ENCODE assay signal across 14 cellular contexts in the genomic region with DNA sequence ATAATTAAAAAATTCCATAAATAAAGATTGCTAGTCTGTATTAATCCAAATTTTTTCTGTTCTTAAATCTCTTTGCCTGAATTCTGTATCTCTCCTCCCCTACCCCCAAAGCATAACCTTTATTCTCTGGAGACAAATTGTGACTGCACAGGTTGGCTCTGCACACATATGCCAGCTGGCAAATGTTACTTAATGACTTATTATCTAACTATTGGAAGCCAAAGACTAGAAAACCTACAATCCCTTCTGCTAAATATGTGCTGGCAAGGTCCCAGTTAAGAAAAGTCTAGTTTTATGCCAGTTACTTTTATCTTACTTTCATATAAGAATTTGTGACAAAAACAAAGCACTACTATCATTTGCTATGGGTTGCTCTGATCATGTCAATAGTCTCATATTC.
DNase-seq lines count a peak whose midpoint lies in the region; ATAC-seq and TF ChIP-seq lines count a peak whose summit lies in the region.
"Had no signal": no experiment of that assay in that cellular context is flagged by ENCODE, and none has a peak within 500 bp of the region (broad histone marks: within the 10 kb centered on the region; RNA-seq: fewer than 3 reads in every experiment).

No MANE protein-coding gene starts in this region.

- DNase-seq in NCI-H446 treated with DMSO at 0.1 percent for 48 hours (lab: John Stamatoyannopoulos, UW) (peak; percentile 11), NCI-H446 (lab: John Stamatoyannopoulos, UW) (no peak), DMS 273 treated with DMSO at 0.1 percent for 48 hours (lab: John Stamatoyannopoulos, UW) (peak; percentile 74), NCI-H524 treated with DMSO at 0.1 percent for 48 hours (lab: John Stamatoyannopoulos, UW) (peak; percentile 6), fibroblast of the aortic adventitia (ENCODE audit: low read depth) (peak; percentile 52), kidney tubule cell (ENCODE audit: low spot score) (no peak), superior temporal gyrus (ENCODE audit: extremely low spot score) (no peak)
- DNase-seq: 8988T; AML-193; Caco-2; CD8-positive, alpha-beta memory T cell; H9 had no signal

- no peak for ATAC-seq in GM18519 (IDR thresholded peaks at IDR 0.05; ENCODE audit: low FRiP score, unreplicated experiment)

- H3K4me3 ChIP-seq in fibroblast of the aortic adventitia (ENCODE audit: low read depth, low read length) = no peak overlapping the region
- H3K4me3 ChIP-seq: BLaER1 had no signal

- no peak for TF ChIP-seq CTCF in fibroblast of the aortic adventitia (IDR thresholded peaks at IDR 0.05; ENCODE audit: insufficient read depth, low read length)

Comparison
In these comparisons a context has a peak if more than half of its experiments do, and no peak if none do; other contexts are left out.
1. DNase-seq: peak in NCI-H446 treated with DMSO at 0.1 percent for 48 hours (single experiment), DMS 273 treated with DMSO at 0.1 percent for 48 hours (single experiment), NCI-H524 treated with DMSO at 0.1 percent for 48 hours (single experiment) and fibroblast of the aortic adventitia (single experiment); none in NCI-H446 (0 of 2), kidney tubule cell (single experiment) and superior temporal gyrus (single experiment).